ENCODE assay signal across 11 cellular contexts in genomic region chr15:68729789-68730201, GRCh38.
DNase-seq lines count a peak whose midpoint lies in the region; ATAC-seq, FAIRE-seq and TF ChIP-seq lines count a peak whose summit lies in the region.
"Had no signal": no experiment of that assay in that cellular context is flagged by ENCODE, and none has a peak within 500 bp of the region (broad histone marks: within the 10 kb centered on the region; RNA-seq: fewer than 3 reads in every experiment).

No MANE protein-coding gene starts in this region.

- H2BK120ac ChIP-seq in H1 (replicated peaks; ENCODE audit: low read depth, low read length): no peak overlapping the region

- no peak overlapping the region for H3K4ac ChIP-seq in H1 (replicated peaks; ENCODE audit: insufficient read length, low read depth, low read length)

- TF ChIP-seq EP300 in H1 (IDR thresholded peaks at IDR 0.05; ENCODE audit: borderline replicate concordance in 1 of 2, low read depth in 2 of 2, low read length in 2 of 2): no peak

- H3F3A ChIP-seq in PC-3 (ENCODE audit: low read length, unreplicated experiment): no peaks in the 10 kb centered on the region

- H3K4me3 ChIP-seq in PC-3 (ENCODE audit: low read length) (no peak overlapping the region), H1 (ENCODE audit: extremely low read depth in 1 of 4, insufficient read depth in 2 of 4, low read depth in 3 of 4, low read length in 4 of 4) (no peak overlapping the region), WERI-Rb-1 (ENCODE audit: low read depth, low read length) (no peak overlapping the region)

- 0 out of 2 replicates have a peak overlapping the region, but pooled peaks have one; percentile 15 for H4K8ac ChIP-seq in H1 (ENCODE audit: extremely low read depth, insufficient read depth, low read length)

- H3K9me3 Mint-ChIP-seq in CD14-positive monocyte: peaks cover 0 to 2% (median 0%) of the 10 kb centered on the region in 7 donors
- H3K9me3 Mint-ChIP-seq: natural killer cell; stimulated activated memory B cell treated with anti-CD40 and anti-IgM and Interleukin-4, amounts not matched to agents 10 μg/mL and 1 μg/mL and 100 μg/mL, for 72 hours had no signal

- H3K4me1 ChIP-seq in PC-3 (ENCODE audit: insufficient read depth, low read length) (no peaks in the 10 kb centered on the region), H1 (replicated peaks in 1 of 4; ENCODE audit: control insufficient read depth in 3 of 4, insufficient read depth in 4 of 4, low read length in 3 of 4) (peaks cover 0 to 7% (median 4%) of the 10 kb centered on the region in 4 experiments; a peak in 5 of 7 replicates)

- peak; percentile 24; the same call in 1 of the 2 replicates for ATAC-seq in PC-3
- ATAC-seq: stimulated activated memory B cell treated with anti-CD40 and anti-IgM and Interleukin-4, amounts not matched to agents 10 μg/mL and 1 μg/mL and 100 μg/mL, for 72 hours had no signal

- no peak overlapping the region for H3K4me2 ChIP-seq in PC-3 (ENCODE audit: low read length)
- H3K4me2 ChIP-seq in H1 (ENCODE audit: insufficient read depth in 1 of 2, low read depth in 2 of 2, low read length in 2 of 2): no peak overlapping the region

- no peak overlapping the region for H4K91ac ChIP-seq in H1 (replicated peaks; ENCODE audit: insufficient read length, low read length)

- H2BK15ac ChIP-seq in H1 (ENCODE audit: low read length): no peak overlapping the region

- H3K9me3 ChIP-seq in PC-3 (ENCODE audit: low read length) (no peaks in the 10 kb centered on the region), H1 (ENCODE audit: insufficient read depth in 2 of 2, low read depth in 1 of 2, low read length in 1 of 2) (no peaks in the 10 kb centered on the region), WERI-Rb-1 (ENCODE audit: severe bottlenecking) (no peaks in the 10 kb centered on the region)

- BruUV-seq in PC-3 (replicated peaks; lab: Mats Ljungman, UMichigan): no TSS peak

- TF ChIP-seq POLR2A in H1 (IDR thresholded peaks at IDR 0.05; ENCODE audit: control extremely low read depth in 1 of 2, low read depth in 2 of 2, low read length in 2 of 2): no peak

- H3K9ac ChIP-seq in PC-3 (ENCODE audit: low read length): no peak overlapping the region
- H3K9ac ChIP-seq in H1 (replicated peaks in 1 of 4; ENCODE audit: extremely low read depth in 1 of 4, low read depth in 3 of 4, low read length in 3 of 4): no peak overlapping the region

- no peak overlapping the region for H3K27ac ChIP-seq in PC-3 (ENCODE audit: low read length)
- H3K27ac ChIP-seq in H1 (ENCODE audit: low read depth, low read length): no peak overlapping the region
- H3K27ac ChIP-seq in WERI-Rb-1: no peak overlapping the region

- TF ChIP-seq RAD21 in H1 (IDR thresholded peaks at IDR 0.05 in 1 of 2, conservative IDR thresholded peaks at IDR 0.05 in 1 of 2; ENCODE audit: low read depth in 2 of 2, low read length in 2 of 2): no peak

- H3K9me2 ChIP-seq in PC-3 (replicated peaks; ENCODE audit: low read length): no peaks in the 10 kb centered on the region

- POLR2A ChIA-PET in PC-3 (lab: Charles Lee; ENCODE audit: unreplicated experiment): no interaction called here
- POLR2A ChIA-PET in H1 (lab: Charles Lee; ENCODE audit: partially characterized antibody): no interaction called here

- H2AK5ac ChIP-seq in H1 (ENCODE audit: low read depth, low read length): no peak overlapping the region

- DNase-seq in PC-3: no peak
- DNase-seq in H1 (ENCODE audit: low read depth in 1 of 2, low spot score in 2 of 2): no peak
- DNase-seq in kidney tubule cell (ENCODE audit: low spot score): peak; percentile 86
- DNase-seq in superior temporal gyrus (ENCODE audit: extremely low spot score): peak; percentile 40
- no peak for DNase-seq in WERI-Rb-1
- no peak for DNase-seq in CD14-positive monocyte (ENCODE audit: low spot score)
- no peak for DNase-seq in central memory CD4-positive, alpha-beta T cell
- no peak for DNase-seq in NCI-H345 (lab: John Stamatoyannopoulos, UW)
- DNase-seq: natural killer cell, NCI-H1417 treated with DMSO at 0.1 percent for 48 hours had no signal

- no peaks in the 10 kb centered on the region for H3K27me3 ChIP-seq in PC-3 (ENCODE audit: low read length)
- no peaks in the 10 kb centered on the region; a peak in 1 of 7 replicates for H3K27me3 ChIP-seq in H1 (replicated peaks in 1 of 4; ENCODE audit: control insufficient read depth in 3 of 4, extremely low read depth in 1 of 4, insufficient read depth in 3 of 4, low read length in 3 of 4)
- H3K27me3 ChIP-seq in WERI-Rb-1 (ENCODE audit: insufficient read depth, low read depth, severe bottlenecking): no peaks in the 10 kb centered on the region

- peaks cover 0 to 5% (median 1%) of the 10 kb centered on the region in 3 donors for H3K27me3 Mint-ChIP-seq in CD14-positive monocyte (ENCODE audit: low read depth in 3 of 3)
- H3K27me3 Mint-ChIP-seq: stimulated activated memory B cell treated with anti-CD40 and anti-IgM and Interleukin-4, amounts not matched to agents 10 μg/mL and 1 μg/mL and 100 μg/mL, for 72 hours had no signal

- H2BK20ac ChIP-seq in H1 (ENCODE audit: low read length): no peak overlapping the region

- no peak overlapping the region for H3K4me3 Mint-ChIP-seq in CD14-positive monocyte
- H3K4me3 Mint-ChIP-seq: natural killer cell; stimulated activated memory B cell treated with anti-CD40 and anti-IgM and Interleukin-4, amounts not matched to agents 10 μg/mL and 1 μg/mL and 100 μg/mL, for 72 hours had no signal

- H3K36me3 ChIP-seq in PC-3 (ENCODE audit: low read depth, low read length): no peaks in the 10 kb centered on the region
- no peaks in the 10 kb centered on the region for H3K36me3 ChIP-seq in H1 (ENCODE audit: control insufficient read depth in 2 of 4, insufficient read depth in 4 of 4, low read length in 3 of 4)
- H3K36me3 ChIP-seq in WERI-Rb-1: no peaks in the 10 kb centered on the region

- H3K23me2 ChIP-seq in H1 (ENCODE audit: low read depth, low read length): no peaks in the 10 kb centered on the region; the same call in 1 of the 2 replicates

- CTCF ChIA-PET in PC-3 (lab: Charles Lee): no interaction called here
- CTCF ChIA-PET in H1 (lab: Charles Lee; ENCODE audit: partially characterized antibody): interaction anchor here (0.6 to 4.2 kb wide), 11 partner anchors 9 to 195 kb away, joined by 3 to 38 read pairs (median 3); no protein-coding TSS in a partner anchor

- H3K36me3 Mint-ChIP-seq in CD14-positive monocyte: no peaks in the 10 kb centered on the region
- H3K36me3 Mint-ChIP-seq: natural killer cell; stimulated activated memory B cell treated with anti-CD40 and anti-IgM and Interleukin-4, amounts not matched to agents 10 μg/mL and 1 μg/mL and 100 μg/mL, for 72 hours had no signal

- H3K18ac ChIP-seq in H1 (ENCODE audit: extremely low read depth, low read length): no peak overlapping the region

- H2BK12ac ChIP-seq in H1 (ENCODE audit: low read depth, low read length): no peak overlapping the region

- no peak overlapping the region for H2BK5ac ChIP-seq in H1 (ENCODE audit: low read depth, low read length)

- no peak overlapping the region for H3K56ac ChIP-seq in H1 (replicated peaks; ENCODE audit: insufficient read length, low read depth, low read length)

- H3K14ac ChIP-seq in H1 (ENCODE audit: insufficient read length): no peak overlapping the region

- no peak overlapping the region for H3K23ac ChIP-seq in H1 (ENCODE audit: insufficient read length)

- H2AFZ ChIP-seq in PC-3 (ENCODE audit: low read length) (no peak overlapping the region), H1 (ENCODE audit: low read length) (no peak overlapping the region)

- peaks cover 14% of the 10 kb centered on the region for H3K4me1 Mint-ChIP-seq in CD14-positive monocyte

- intact Hi-C loops in PC-3 (cut with micrococcal nuclease): loop anchor here (1.0 kb wide), 1 partner anchor 147 kb away; no protein-coding TSS in a partner anchor
- intact Hi-C loops in CD14-positive monocyte (cut with micrococcal nuclease): loop anchor here (2.0 to 10.0 kb wide), 4 partner anchors 98 to 148 kb away; no protein-coding TSS in a partner anchor

- WGBS in H1 (ENCODE audit: extremely low coverage in 1 of 2, insufficient coverage in 1 of 2, insufficient read length in 1 of 2, insufficient replicate concordance in 2 of 2, low coverage in 1 of 2, low lambda C conversion rate in 2 of 2, missing lambda C conversion rate in 1 of 2), 2 experiments: 49% methylated on average over 3 of the region's 7 CpGs; no CpG with 5 or more reads in 1 of the 2 experiments

- no peak overlapping the region for H4K5ac ChIP-seq in H1 (ENCODE audit: insufficient read length, low read depth, low read length)

- FAIRE-seq in H1 (lab: Jason Lieb, UNC): no peak

- no peak overlapping the region for H3K27ac Mint-ChIP-seq in CD14-positive monocyte
- H3K27ac Mint-ChIP-seq: natural killer cell; stimulated activated memory B cell treated with anti-CD40 and anti-IgM and Interleukin-4, amounts not matched to agents 10 μg/mL and 1 μg/mL and 100 μg/mL, for 72 hours had no signal

- TF ChIP-seq CTCF in PC-3 (conservative IDR thresholded peaks at IDR 0.05; ENCODE audit: low read depth, low read length) (no peak), H1 (IDR thresholded peaks at IDR 0.05; ENCODE audit: control extremely low read depth in 1 of 3, insufficient read depth in 1 of 3, low read depth in 1 of 3, low read length in 3 of 3) (no peak), WERI-Rb-1 (IDR thresholded peaks at IDR 0.05; ENCODE audit: low read depth, low read length) (no peak), CD14-positive monocyte (IDR thresholded peaks at IDR 0.05) (no peak)

- no peaks in the 10 kb centered on the region for H3K79me2 ChIP-seq in PC-3 (ENCODE audit: low read length)
- no peaks in the 10 kb centered on the region for H3K79me2 ChIP-seq in H1 (ENCODE audit: control insufficient read depth in 1 of 2, insufficient read depth in 2 of 2, low read length in 2 of 2)

- H3K79me1 ChIP-seq in H1 (ENCODE audit: low read depth, low read length): no peaks in the 10 kb centered on the region

- H4K20me1 ChIP-seq in PC-3 (ENCODE audit: low read length) (no peaks in the 10 kb centered on the region), H1 (replicated peaks in 1 of 2; ENCODE audit: control insufficient read depth in 1 of 2, insufficient read depth in 2 of 2, low read length in 2 of 2) (no peaks in the 10 kb centered on the region)

TF ChIP-seq in H1, 55 proteins besides CTCF, POLR2A, EP300 and RAD21 (continues in another document):
- no peak for TF ChIP-seq TBP (IDR thresholded peaks at IDR 0.05; ENCODE audit: low read depth, low read length)

Comparison
In these comparisons a context has a peak if more than half of its experiments do, and no peak if none do; other contexts are left out.
1. DNase-seq: peak in kidney tubule cell (single experiment) and superior temporal gyrus (single experiment); none in PC-3 (single experiment), H1 (0 of 2), WERI-Rb-1 (single experiment), CD14-positive monocyte (single experiment), central memory CD4-positive, alpha-beta T cell (single experiment) and NCI-H345 (single experiment).